ENCODE assay signal across 19 cellular contexts in genomic region chr22:42700355-42700754, GRCh38. TPM values are rescaled to one million over a fixed set of nuclear protein-coding genes. Genes with fewer than 3 reads are reported as not detected.
DNase-seq lines count a peak whose midpoint lies in the region; FAIRE-seq and TF ChIP-seq lines count a peak whose summit lies in the region.
"Had no signal": no experiment of that assay in that cellular context is flagged by ENCODE, and none has a peak within 500 bp of the region (broad histone marks: within the 10 kb centered on the region; RNA-seq: fewer than 3 reads in every experiment).

No MANE protein-coding gene starts in this region.

- H3K36me3 ChIP-seq in left ventricle myocardium inferior (peaks cover 9% of the 10 kb centered on the region), esophagus muscularis mucosa (peaks cover 0 to 3% (median 2%) of the 10 kb centered on the region in 4 donors), sigmoid colon (peaks cover 0 to 1% (median 0%) of the 10 kb centered on the region in 4 donors)
- H3K36me3 ChIP-seq: Peyer's patch had no signal

- H3K4me3 ChIP-seq in left ventricle myocardium inferior (no peak overlapping the region), esophagus muscularis mucosa (no peak overlapping the region), sigmoid colon (no peak overlapping the region)
- H3K4me3 ChIP-seq: Peyer's patch had no signal

- WGBS in esophagus muscularis mucosa: 50% methylated on average over 2 of the region's 8 CpGs
- 78 to 90% methylated on average over 8 of the region's 8 CpGs for WGBS in sigmoid colon, 2 donors

- intact Hi-C loops in left ventricle myocardium inferior (cut with micrococcal nuclease): no loop called here
- intact Hi-C loops in cardiac septum (cut with DNase I): no loop called here
- intact Hi-C loops in esophagus muscularis mucosa (cut with DNase I): no loop called here
- intact Hi-C loops in sigmoid colon (cut with DNase I): no loop called here

- H3K27ac ChIP-seq in left ventricle myocardium inferior (replicated peaks): peak overlapping the region; percentile 96
- peak overlapping the region; percentile 86 to 96 (median 94) for H3K27ac ChIP-seq in esophagus muscularis mucosa (replicated peaks in 1 of 4)
- H3K27ac ChIP-seq in sigmoid colon: peak overlapping the region; percentile 85 to 97 (median 92)
- H3K27ac ChIP-seq in caudate nucleus (ENCODE audit: low read depth, low read length): no peak overlapping the region

- FAIRE-seq in frontal cortex (lab: Jason Lieb, UNC): no peak
- FAIRE-seq: A204.1, GM18507 had no signal

- TF ChIP-seq EP300 in esophagus muscularis mucosa (IDR thresholded peaks at IDR 0.05): no peak
- no peak for TF ChIP-seq EP300 in sigmoid colon (IDR thresholded peaks at IDR 0.05)

- DNase-seq in left ventricle myocardium inferior (no peak), cardiac septum (ENCODE audit: low spot score) (no peak), esophagus muscularis mucosa (ENCODE audit: extremely low spot score) (no peak), sigmoid colon (no peak), caudate nucleus (lab: John Stamatoyannopoulos, UW) (no peak), C1 segment of cervical spinal cord (lab: John Stamatoyannopoulos, UW) (no peak), frontal cortex (ENCODE audit: low spot score in 2 of 2) (no peak)
- no peak for DNase-seq in stimulated activated CD4-positive, alpha-beta T cell treated with anti-CD3 and anti-CD28 coated beads, Interleukin-12 subunit alpha, Interleukin-12 subunit beta, amount 100 ng/mL, for 4 hours
- DNase-seq: Caco-2, DMS53, HCEC 1CT, NCI-H1417, NCI-H2029, NCI-H510A, Peyer's patch had no signal

- H3K27me3 ChIP-seq in left ventricle myocardium inferior (ENCODE audit: low read depth): no peaks in the 10 kb centered on the region
- no peaks in the 10 kb centered on the region for H3K27me3 ChIP-seq in esophagus muscularis mucosa
- no peaks in the 10 kb centered on the region for H3K27me3 ChIP-seq in sigmoid colon
- H3K27me3 ChIP-seq: Peyer's patch had no signal

- H3K4me1 ChIP-seq in left ventricle myocardium inferior (peaks cover 98% of the 10 kb centered on the region), esophagus muscularis mucosa (peaks cover 81 to 100% (median 97%) of the 10 kb centered on the region in 4 donors), sigmoid colon (peaks cover 0 to 64% (median 59%) of the 10 kb centered on the region in 4 donors)

- H3K9me3 ChIP-seq in left ventricle myocardium inferior (replicated peaks) (no peaks in the 10 kb centered on the region), esophagus muscularis mucosa (no peaks in the 10 kb centered on the region), sigmoid colon (no peaks in the 10 kb centered on the region)
- H3K9me3 ChIP-seq: Caco-2, Peyer's patch had no signal

- TF ChIP-seq CTCF in left ventricle myocardium inferior (IDR thresholded peaks at IDR 0.05; ENCODE audit: borderline replicate concordance) (no peak), esophagus muscularis mucosa (IDR thresholded peaks at IDR 0.05) (no peak), sigmoid colon (IDR thresholded peaks at IDR 0.05) (no peak)

- TF ChIP-seq POLR2A in esophagus muscularis mucosa (IDR thresholded peaks at IDR 0.05; ENCODE audit: low read depth) (no peak), sigmoid colon (IDR thresholded peaks at IDR 0.05) (no peak)

RNA-seq across cellular contexts. Expression of gene A4GALT, which starts 20.3 kb away (rescaled TPM):
- total RNA-seq in left ventricle myocardium inferior (94.9 TPM), cardiac septum (97.7 TPM), esophagus muscularis mucosa (10 to 100 TPM; 77.7 to 81.8 (median 79.1) TPM), sigmoid colon (10 to 100 TPM; 23.5 to 51.0 (median 27.7) TPM), frontal cortex (0.41 TPM)
- 10 to 100 TPM in 2 of 3 donors, 1 to 10 TPM in 1; 1.6 to 17.3 (median 12.6) TPM for polyA plus RNA-seq in sigmoid colon
- polyA plus RNA-seq: IgD-negative memory B cell had no signal

RNA-seq across cellular contexts. Expression of gene CYB5R3, which starts 51.2 kb away (rescaled TPM):
- total RNA-seq in left ventricle myocardium inferior (298 TPM), cardiac septum (428 TPM), esophagus muscularis mucosa (100 to 1,000 TPM; 154 to 287 (median 221) TPM), sigmoid colon (100 to 1,000 TPM in 2 of 4 donors, 10 to 100 TPM in 2; 71.5 to 156 (median 88.6) TPM), frontal cortex (11.8 TPM)
- 100 to 1,000 TPM in 1 of 3 donors, 10 to 100 TPM in 2; 44.9 to 158 (median 78.7) TPM for polyA plus RNA-seq in sigmoid colon

RNA-seq across cellular contexts. Expression of gene ATP5MGL, which starts 60.0 kb away (rescaled TPM):
- total RNA-seq in left ventricle myocardium inferior (0.38 TPM), cardiac septum (0.51 TPM), esophagus muscularis mucosa (not detected), sigmoid colon (under 1 TPM in 1 of 4 donors, not detected in 3; 0.66 TPM), frontal cortex (0.82 TPM)
- polyA plus RNA-seq in sigmoid colon: under 1 TPM in 1 of 3 donors, not detected in 2; 0.25 TPM
- total RNA-seq: LHCN-M2, Peyer's patch had no signal

Comparison
In these comparisons a context has a peak if more than half of its experiments do, and no peak if none do; other contexts are left out.
1. RNA of gene A4GALT, which starts 20.3 kb away (total RNA-seq): 97.7 TPM in cardiac septum (single experiment), 94.9 TPM in left ventricle myocardium inferior (single experiment), 77.7 to 81.8 TPM in esophagus muscularis mucosa and 23.5 to 51.0 TPM in sigmoid colon; 0.41 TPM in frontal cortex (single experiment); every median in the first group is over 10 times any median in the second.